In the genomic region with DNA sequence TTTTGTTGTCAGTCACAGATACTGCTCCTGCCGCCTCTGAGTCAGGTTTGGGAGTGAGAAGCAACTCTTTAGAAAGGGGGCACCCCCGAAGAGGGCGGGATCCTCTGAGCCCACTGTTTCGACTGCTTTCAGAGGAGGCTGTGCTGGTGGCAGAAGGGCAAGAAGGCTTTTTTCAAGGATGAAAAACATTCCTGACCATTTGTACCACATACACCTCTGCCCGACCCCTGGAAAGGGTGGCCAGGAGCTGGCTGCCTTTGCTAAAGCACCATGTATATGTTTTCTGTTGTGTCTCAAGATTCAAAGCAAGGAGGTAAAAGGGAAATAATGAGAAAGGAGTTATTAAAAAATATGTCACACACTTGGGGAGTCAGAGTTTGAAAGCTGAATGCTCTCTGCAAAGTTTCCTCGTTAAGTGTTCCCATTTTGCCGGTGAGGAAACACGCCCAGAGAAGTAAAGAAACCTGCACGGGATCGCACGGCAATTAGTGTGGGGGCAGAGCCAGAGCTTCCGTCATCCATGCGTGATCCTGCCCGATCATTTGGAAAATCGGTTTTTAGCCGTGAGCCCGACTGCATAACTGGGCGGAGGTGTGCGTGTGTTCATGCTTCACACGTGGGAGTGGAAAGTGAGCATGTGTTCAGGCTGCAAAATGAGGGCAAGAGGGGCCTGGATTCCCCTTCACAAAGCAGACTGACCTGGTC, we compare ENCODE assay signal across 22 cellular contexts.
"Had no signal": no experiment of that assay in that cellular context is flagged by ENCODE, and none has a peak within 500 bp of the region (broad histone marks: within the 10 kb centered on the region; RNA-seq: fewer than 3 reads in every experiment).

No MANE protein-coding gene starts in this region.

- H3K27ac ChIP-seq: heart left ventricle, lower lobe of right lung, parathyroid adenoma, SK-N-MC, tibial artery, VCaP had no signal

- H3K9me3 ChIP-seq: adrenal gland, heart left ventricle, lower lobe of right lung, tibial artery had no signal

- H3K36me3 ChIP-seq: adrenal gland, heart left ventricle, lower lobe of right lung, tibial artery had no signal

- ATAC-seq: activated CD4-positive, alpha-beta T cell treated with anti-CD3 and anti-CD28 coated beads for 36 hours; activated CD8-positive, alpha-beta memory T cell treated with anti-CD3 and anti-CD28 coated beads, Interleukin-2, amount 10 ng/mL, durations not matched to agents 7 days and 5 days; lower lobe of right lung; stimulated activated naive B cell treated with anti-CD40 and anti-IgM and Interleukin-4, amounts not matched to agents 10 μg/mL and 1 μg/mL and 100 μg/mL, for 72 hours had no signal

- DNase-seq: activated CD4-positive, alpha-beta memory T cell treated with anti-CD3 and anti-CD28 coated beads for 36 hours; activated CD4-positive, alpha-beta T cell treated with anti-CD3 and anti-CD28 coated beads for 36 hours; activated CD8-positive, alpha-beta memory T cell treated with anti-CD3 and anti-CD28 coated beads, Interleukin-2, amount 10 ng/mL, durations not matched to agents 7 days and 5 days; activated effector memory CD4-positive, alpha-beta T cell treated with Interleukin-2 at 50 U/mL for 16 hours; activated naive CD4-positive, alpha-beta T cell treated with anti-CD3 and anti-CD28 coated beads, Interleukin-2, amount 50 U/mL, for 16 hours; activated T-cell treated with anti-CD3 and anti-CD28 coated beads, Interleukin-2, amount 50 U/mL, for 1 hour; adrenal gland; cortex of kidney; effector CD8-positive, alpha-beta T cell; foreskin melanocyte; heart left ventricle; immature natural killer cell; lower lobe of right lung; midbrain; stimulated activated CD4-positive, alpha-beta T cell treated with anti-CD3 and anti-CD28 coated beads, Interleukin-15, amount 100 ng/mL, for 24 hours; stimulated activated CD4-positive, alpha-beta T cell treated with anti-CD3 and anti-CD28 coated beads, Interleukin-4, amount 100 ng/mL, for 1 hour; stimulated activated naive B cell treated with anti-CD40 and anti-IgM and Interleukin-4, amounts not matched to agents 10 μg/mL and 1 μg/mL and 100 μg/mL, for 72 hours; tibial artery had no signal

- H3K4me1 ChIP-seq: lower lobe of right lung, parathyroid adenoma, tibial artery had no signal

- H3K9ac ChIP-seq: parathyroid adenoma had no signal

- H3K4me3 ChIP-seq: adrenal gland, heart left ventricle, lower lobe of right lung, SK-N-MC, tibial artery had no signal

- H3K27me3 ChIP-seq: adrenal gland, tibial artery had no signal

- H3K79me2 ChIP-seq: parathyroid adenoma had no signal

- FAIRE-seq: endothelial cell of umbilical vein had no signal

- H2AFZ ChIP-seq: parathyroid adenoma had no signal
